In the genomic region with DNA sequence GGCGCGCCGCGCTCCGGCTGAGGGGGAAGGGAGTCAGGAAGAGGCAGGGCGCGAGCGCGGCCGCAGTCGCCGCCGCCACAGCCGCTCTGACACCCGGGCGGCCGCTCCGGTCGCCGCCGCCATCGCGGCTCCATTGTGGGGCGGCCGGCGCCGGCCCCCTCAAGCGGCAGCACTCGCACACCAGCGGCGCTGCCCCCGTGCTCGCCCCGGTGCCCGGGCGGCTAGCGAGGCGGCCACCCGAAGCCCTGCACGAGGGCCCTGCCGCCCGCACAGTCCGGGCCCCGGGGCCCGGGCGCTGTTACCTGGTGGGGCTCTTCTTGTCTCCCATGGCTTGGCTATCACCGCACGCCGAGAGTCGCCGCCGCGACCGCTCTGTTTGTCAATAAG, we compare ENCODE assay signal across 1 cellular context.
TF ChIP-seq lines count a peak whose summit lies in the region.

No MANE protein-coding gene starts in this region.

TF ChIP-seq in GM23338, 12 proteins besides CTCF, POLR2A, EP300 and RAD21 (continued from another document):
- no peak for TF ChIP-seq ZNF331 (CRISPR knock-in tag; IDR thresholded peaks at IDR 0.05; ENCODE audit: low read depth)
- TF ChIP-seq POLR2AphosphoS5 (IDR thresholded peaks at IDR 0.05; ENCODE audit: low read depth) = no peak
- TF ChIP-seq ZNF114 (CRISPR knock-in tag; IDR thresholded peaks at IDR 0.05) = no peak
- TF ChIP-seq NANOG (IDR thresholded peaks at IDR 0.05; ENCODE audit: borderline replicate concordance) = no peak
- TF ChIP-seq, protein P1, sequence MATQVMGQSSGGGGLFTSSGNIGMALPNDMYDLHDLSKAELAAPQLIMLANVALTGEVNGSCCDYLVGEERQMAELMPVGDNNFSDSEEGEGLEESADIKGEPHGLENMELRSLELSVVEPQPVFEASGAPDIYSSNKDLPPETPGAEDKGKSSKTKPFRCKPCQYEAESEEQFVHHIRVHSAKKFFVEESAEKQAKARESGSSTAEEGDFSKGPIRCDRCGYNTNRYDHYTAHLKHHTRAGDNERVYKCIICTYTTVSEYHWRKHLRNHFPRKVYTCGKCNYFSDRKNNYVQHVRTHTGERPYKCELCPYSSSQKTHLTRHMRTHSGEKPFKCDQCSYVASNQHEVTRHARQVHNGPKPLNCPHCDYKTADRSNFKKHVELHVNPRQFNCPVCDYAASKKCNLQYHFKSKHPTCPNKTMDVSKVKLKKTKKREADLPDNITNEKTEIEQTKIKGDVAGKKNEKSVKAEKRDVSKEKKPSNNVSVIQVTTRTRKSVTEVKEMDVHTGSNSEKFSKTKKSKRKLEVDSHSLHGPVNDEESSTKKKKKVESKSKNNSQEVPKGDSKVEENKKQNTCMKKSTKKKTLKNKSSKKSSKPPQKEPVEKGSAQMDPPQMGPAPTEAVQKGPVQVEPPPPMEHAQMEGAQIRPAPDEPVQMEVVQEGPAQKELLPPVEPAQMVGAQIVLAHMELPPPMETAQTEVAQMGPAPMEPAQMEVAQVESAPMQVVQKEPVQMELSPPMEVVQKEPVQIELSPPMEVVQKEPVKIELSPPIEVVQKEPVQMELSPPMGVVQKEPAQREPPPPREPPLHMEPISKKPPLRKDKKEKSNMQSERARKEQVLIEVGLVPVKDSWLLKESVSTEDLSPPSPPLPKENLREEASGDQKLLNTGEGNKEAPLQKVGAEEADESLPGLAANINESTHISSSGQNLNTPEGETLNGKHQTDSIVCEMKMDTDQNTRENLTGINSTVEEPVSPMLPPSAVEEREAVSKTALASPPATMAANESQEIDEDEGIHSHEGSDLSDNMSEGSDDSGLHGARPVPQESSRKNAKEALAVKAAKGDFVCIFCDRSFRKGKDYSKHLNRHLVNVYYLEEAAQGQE (IDR thresholded peaks at IDR 0.05; ENCODE audit: unreplicated experiment) = no peak
- no peak for TF ChIP-seq CREB1 (CRISPR knock-in tag; IDR thresholded peaks at IDR 0.05; ENCODE audit: low read depth)
TF ChIP-seq in GM23338: peak in this region for 0.
